Comparison of ENCODE assay signal across 9 cellular contexts in the genomic region with DNA sequence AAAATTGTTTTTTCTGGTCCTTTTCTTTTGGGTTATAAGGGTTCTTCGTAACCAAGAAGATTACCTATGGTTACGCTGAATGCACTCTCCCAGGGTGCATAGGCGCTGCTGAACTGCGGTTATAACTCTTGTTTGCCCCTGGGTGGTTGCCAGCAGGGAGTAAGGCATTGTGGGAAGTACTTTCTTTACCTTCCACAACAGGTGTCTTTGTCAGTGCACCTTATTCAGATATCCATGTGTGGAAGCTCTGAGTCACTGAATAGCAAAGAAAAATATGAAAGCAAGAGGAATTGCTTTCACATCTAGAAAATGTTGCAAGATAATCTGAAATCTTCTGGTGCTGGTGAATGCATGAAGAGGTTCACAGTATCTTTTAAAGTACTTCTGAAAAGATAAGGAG.
DNase-seq lines count a peak whose midpoint lies in the region; ATAC-seq, FAIRE-seq and TF ChIP-seq lines count a peak whose summit lies in the region.
"Had no signal": no experiment of that assay in that cellular context is flagged by ENCODE, and none has a peak within 500 bp of the region (broad histone marks: within the 10 kb centered on the region; RNA-seq: fewer than 3 reads in every experiment).

No MANE protein-coding gene starts in this region.

- H3K27me3 ChIP-seq in NT2/D1 (ENCODE audit: insufficient read depth, insufficient read length) (no peaks in the 10 kb centered on the region), small intestine (ENCODE audit: control insufficient read depth in 2 of 2, insufficient read depth in 2 of 2, low read length in 2 of 2) (no peaks in the 10 kb centered on the region)
- H3K27me3 ChIP-seq: ascending aorta had no signal

- no peaks in the 10 kb centered on the region for H3K9me3 ChIP-seq in NT2/D1 (ENCODE audit: insufficient read depth, low read length)
- H3K9me3 ChIP-seq in small intestine (ENCODE audit: control insufficient read depth, low read depth) = no peaks in the 10 kb centered on the region
- H3K9me3 ChIP-seq: ascending aorta had no signal

- peaks cover 5% of the 10 kb centered on the region for H3K4me1 ChIP-seq in NT2/D1 (ENCODE audit: insufficient read depth, insufficient read length)
- H3K4me1 ChIP-seq in small intestine (ENCODE audit: control insufficient read depth in 2 of 2, insufficient read depth in 1 of 2, low read depth in 1 of 2, low read length in 1 of 2) = no peaks in the 10 kb centered on the region

- H3K27ac Mint-ChIP-seq in activated CD4-positive, alpha-beta T cell treated with anti-CD3 and anti-CD28 coated beads, Interleukin-2, amount 10 ng/mL, durations not matched to agents 24 days and 14 days = no peak overlapping the region
- H3K27ac Mint-ChIP-seq in HFFc6 = no peak overlapping the region

- intact Hi-C loops in activated CD4-positive, alpha-beta T cell treated with anti-CD3 and anti-CD28 coated beads, Interleukin-2, amount 10 ng/mL, durations not matched to agents 24 days and 14 days (cut with micrococcal nuclease) = no loop called here

- no peak for TF ChIP-seq CTCF in HFFc6 (IDR thresholded peaks at IDR 0.05)

- 10 to 54% (median 47%) methylated on average over 4 of the region's 4 CpGs for WGBS in small intestine, 3 donors

- peak overlapping the region; percentile 57 for H3K4me3 Mint-ChIP-seq in activated CD4-positive, alpha-beta T cell treated with anti-CD3 and anti-CD28 coated beads, Interleukin-2, amount 10 ng/mL, durations not matched to agents 24 days and 14 days
- H3K4me3 Mint-ChIP-seq in HFFc6 = no peak overlapping the region

- H3K9me3 Mint-ChIP-seq in activated CD4-positive, alpha-beta T cell treated with anti-CD3 and anti-CD28 coated beads, Interleukin-2, amount 10 ng/mL, durations not matched to agents 24 days and 14 days = no peaks in the 10 kb centered on the region
- no peaks in the 10 kb centered on the region for H3K9me3 Mint-ChIP-seq in HFFc6

- no peaks in the 10 kb centered on the region for H3K27me3 Mint-ChIP-seq in activated CD4-positive, alpha-beta T cell treated with anti-CD3 and anti-CD28 coated beads, Interleukin-2, amount 10 ng/mL, durations not matched to agents 24 days and 14 days
- peaks cover 2% of the 10 kb centered on the region; the same call in 1 of the 2 replicates for H3K27me3 Mint-ChIP-seq in HFFc6 (ENCODE audit: insufficient read depth)

- peak overlapping the region; percentile 72 for H3K9ac ChIP-seq in NT2/D1 (ENCODE audit: insufficient read length, low read depth)

- FAIRE-seq in small intestine (lab: Jason Lieb, UNC) = no peak

- no peaks in the 10 kb centered on the region for H3K36me3 Mint-ChIP-seq in activated CD4-positive, alpha-beta T cell treated with anti-CD3 and anti-CD28 coated beads, Interleukin-2, amount 10 ng/mL, durations not matched to agents 24 days and 14 days (ENCODE audit: low read depth)
- no peaks in the 10 kb centered on the region for H3K36me3 Mint-ChIP-seq in HFFc6 (ENCODE audit: low read depth)

- H3K36me3 ChIP-seq in NT2/D1 (ENCODE audit: insufficient read depth, insufficient read length, low read length) = no peaks in the 10 kb centered on the region
- H3K36me3 ChIP-seq in small intestine (ENCODE audit: control insufficient read depth in 2 of 2, insufficient read depth in 2 of 2, low read length in 2 of 2) = no peaks in the 10 kb centered on the region
- H3K36me3 ChIP-seq: ascending aorta had no signal

- ATAC-seq in GM19035 (IDR thresholded peaks at IDR 0.05; ENCODE audit: unreplicated experiment) = no peak
- ATAC-seq in HG03280 (IDR thresholded peaks at IDR 0.05; ENCODE audit: unreplicated experiment) = no peak

- H3K4me1 Mint-ChIP-seq in activated CD4-positive, alpha-beta T cell treated with anti-CD3 and anti-CD28 coated beads, Interleukin-2, amount 10 ng/mL, durations not matched to agents 24 days and 14 days = peaks cover 8% of the 10 kb centered on the region
- H3K4me1 Mint-ChIP-seq in HFFc6 (ENCODE audit: low read depth) = no peaks in the 10 kb centered on the region

- H3K27ac ChIP-seq in small intestine (ENCODE audit: low read depth in 1 of 2, low read length in 1 of 2) = peak overlapping the region; percentile 41 to 74
- H3K27ac ChIP-seq: ascending aorta had no signal

- no peak for DNase-seq in activated CD4-positive, alpha-beta T cell treated with anti-CD3 and anti-CD28 coated beads, Interleukin-2, amount 10 ng/mL, durations not matched to agents 24 days and 14 days
- DNase-seq in activated CD4-positive, alpha-beta T cell treated with anti-CD3 and anti-CD28 coated beads, Interleukin-2, amount 50 U/mL, for 48 hours = no peak
- DNase-seq in NT2/D1 (ENCODE audit: low read depth, low spot score) = no peak
- peak; percentile 7 for DNase-seq in effector CD4-positive, alpha-beta T cell
- peak; percentile 94 for DNase-seq in small intestine
- DNase-seq in HFFc6 = no peak

- H3K4me3 ChIP-seq in NT2/D1 (ENCODE audit: insufficient read length, low read depth) (peak overlapping the region; percentile 60), small intestine (ENCODE audit: low read depth in 1 of 2, low read length in 2 of 2) (peak overlapping the region in 1 of 2 donors; percentile 5)

Comparison
In these comparisons a context has a peak if more than half of its experiments do, and no peak if none do; other contexts are left out.
1. DNase-seq: peak in effector CD4-positive, alpha-beta T cell (single experiment) and small intestine (single experiment); none in activated CD4-positive, alpha-beta T cell treated with anti-CD3 and anti-CD28 coated beads, Interleukin-2, amount 10 ng/mL, durations not matched to agents 24 days and 14 days (single experiment), activated CD4-positive, alpha-beta T cell treated with anti-CD3 and anti-CD28 coated beads, Interleukin-2, amount 50 U/mL, for 48 hours (0 of 2), NT2/D1 (single experiment) and HFFc6 (single experiment).